In the genomic region with DNA sequence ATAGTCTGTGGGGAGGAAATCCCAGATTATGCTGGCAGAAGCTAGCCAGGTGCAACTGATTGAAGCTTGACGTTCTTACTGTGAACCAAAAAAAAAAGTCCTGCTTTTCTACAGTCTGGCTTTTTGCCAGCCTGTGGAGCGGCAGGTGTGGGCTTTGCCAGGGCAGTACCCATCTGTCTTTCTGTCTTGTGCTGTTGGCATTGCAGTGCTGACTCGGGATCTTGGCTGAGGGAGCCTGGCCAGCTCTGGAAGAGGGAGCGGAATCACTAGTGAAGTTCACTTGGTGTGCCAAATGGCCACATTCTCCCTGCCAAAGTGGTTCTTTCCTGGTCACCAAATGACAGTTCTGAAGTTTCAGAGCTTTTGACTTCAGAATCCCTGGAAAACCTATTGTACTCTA, we compare ENCODE assay signal across 8 cellular contexts. TPM values are rescaled to one million over a fixed set of nuclear protein-coding genes. Genes with fewer than 3 reads are reported as not detected.
A peak's percentile ranks its signal among the peaks of the same experiment; 100 is the strongest.
DNase-seq lines count a peak whose midpoint lies in the region; ATAC-seq and TF ChIP-seq lines count a peak whose summit lies in the region.

No MANE protein-coding gene starts in this region.

- H3K27me3 ChIP-seq in SU-DHL-6 (ENCODE audit: low read length) (no peaks in the 10 kb centered on the region), right lobe of liver (no peaks in the 10 kb centered on the region), ascending aorta (no peaks in the 10 kb centered on the region)

- H2AFZ ChIP-seq in SU-DHL-6 (ENCODE audit: low read depth, low read length, severe bottlenecking): no peak overlapping the region

- peaks cover 73% of the 10 kb centered on the region for H3F3A ChIP-seq in SU-DHL-6 (ENCODE audit: insufficient read depth)

- TF ChIP-seq CTCF in SU-DHL-6 (IDR thresholded peaks at IDR 0.05; ENCODE audit: insufficient read depth, low read length, poor library complexity, severe bottlenecking) (no peak), right lobe of liver (IDR thresholded peaks at IDR 0.05) (no peak), GM10266 (IDR thresholded peaks at IDR 0.05; ENCODE audit: control insufficient read depth, insufficient read depth, low read depth, missing control alignments) (no peak), ascending aorta (IDR thresholded peaks at IDR 0.05) (no peak)

- H3K4me1 ChIP-seq in right lobe of liver (peaks cover 0 to 31% (median 12%) of the 10 kb centered on the region in 4 donors), ascending aorta (peaks cover 0 to 6% of the 10 kb centered on the region in 2 donors)

- H3K79me2 ChIP-seq in SU-DHL-6 (ENCODE audit: insufficient read depth, low read length): peaks cover 66% of the 10 kb centered on the region

- no peak for TF ChIP-seq POLR2A in right lobe of liver (IDR thresholded peaks at IDR 0.05)

- H3K27ac ChIP-seq in SU-DHL-6 (ENCODE audit: low read depth, low read length): peak overlapping the region; percentile 99
- peak overlapping the region in 2 of 3 donors; percentile 30 to 35 for H3K27ac ChIP-seq in right lobe of liver
- H3K27ac ChIP-seq in ascending aorta: no peak overlapping the region

- H3K9me3 ChIP-seq in SU-DHL-6 (ENCODE audit: insufficient read depth, low read length): no peaks in the 10 kb centered on the region
- no peaks in the 10 kb centered on the region for H3K9me3 ChIP-seq in right lobe of liver
- no peaks in the 10 kb centered on the region for H3K9me3 ChIP-seq in ascending aorta

- H4K20me1 ChIP-seq in SU-DHL-6 (ENCODE audit: low read depth, low read length): no peaks in the 10 kb centered on the region

- H3K4me3 ChIP-seq in SU-DHL-6 (ENCODE audit: insufficient read depth, low read length, poor library complexity, severe bottlenecking): peak overlapping the region; percentile 14
- no peak overlapping the region for H3K4me3 ChIP-seq in right lobe of liver
- H3K4me3 ChIP-seq in ascending aorta: no peak overlapping the region

- H3K36me3 ChIP-seq in SU-DHL-6 (ENCODE audit: low read length) (0 out of 2 replicates have a peak, but pooled peaks cover 2% of the 10 kb centered on the region), right lobe of liver (no peaks in the 10 kb centered on the region), ascending aorta (peaks cover 0 to 4% of the 10 kb centered on the region in 2 donors)

- H3K9ac ChIP-seq in SU-DHL-6 (ENCODE audit: low read length): peak overlapping the region; percentile 36

- 50% methylated on average over 2 of the region's 4 CpGs for WGBS in right lobe of liver (ENCODE audit: insufficient coverage, low coverage, low lambda C conversion rate, missing lambda C conversion rate)

- DNase-seq in D341Med (ENCODE audit: low spot score) (peak; percentile 54), NCI-H128 (lab: John Stamatoyannopoulos, UW; ENCODE audit: unreplicated experiment) (peak; percentile 74), right lobe of liver (peak; percentile 55 to 88 (median 85)), GM10266 (ENCODE audit: extremely low spot score) (no peak), ascending aorta (ENCODE audit: low spot score in 2 of 2) (no peak), NCI-H2227 treated with DMSO at 0.1 percent for 48 hours (lab: John Stamatoyannopoulos, UW) (no peak)

- peak; percentile 76 to 93 (median 90) for ATAC-seq in right lobe of liver
- no peak for ATAC-seq in GM18907 (IDR thresholded peaks at IDR 0.05; ENCODE audit: unreplicated experiment)

- peak overlapping the region; percentile 40 for H3K4me2 ChIP-seq in SU-DHL-6 (ENCODE audit: low read depth, low read length, poor library complexity, severe bottlenecking)

- no peaks in the 10 kb centered on the region for H3K9me2 ChIP-seq in SU-DHL-6 (replicated peaks; ENCODE audit: insufficient read depth, low read length)

- intact Hi-C loops in right lobe of liver (cut with DNase I) (no loop called here), ascending aorta (cut with DNase I) (no loop called here)

RNA-seq across cellular contexts. Expression of a gene that starts 5.0 kb away (rescaled TPM):
- 10 to 100 TPM; 16.4 to 23.6 (median 20.7) TPM for total RNA-seq in right lobe of liver
- total RNA-seq in ascending aorta: 20.1 TPM

Comparison
In these comparisons a context has a peak if more than half of its experiments do, and no peak if none do; other contexts are left out.
1. DNase-seq: peak in D341Med (single experiment), NCI-H128 (single experiment) and right lobe of liver (3 of 3); none in GM10266 (single experiment), ascending aorta (0 of 2) and NCI-H2227 treated with DMSO at 0.1 percent for 48 hours (single experiment).
2. H3K27ac ChIP-seq: peak in SU-DHL-6 (single experiment) and right lobe of liver (2 of 3); none in ascending aorta (0 of 2).